ENCODE assay signal across 22 cellular contexts in the genomic region with DNA sequence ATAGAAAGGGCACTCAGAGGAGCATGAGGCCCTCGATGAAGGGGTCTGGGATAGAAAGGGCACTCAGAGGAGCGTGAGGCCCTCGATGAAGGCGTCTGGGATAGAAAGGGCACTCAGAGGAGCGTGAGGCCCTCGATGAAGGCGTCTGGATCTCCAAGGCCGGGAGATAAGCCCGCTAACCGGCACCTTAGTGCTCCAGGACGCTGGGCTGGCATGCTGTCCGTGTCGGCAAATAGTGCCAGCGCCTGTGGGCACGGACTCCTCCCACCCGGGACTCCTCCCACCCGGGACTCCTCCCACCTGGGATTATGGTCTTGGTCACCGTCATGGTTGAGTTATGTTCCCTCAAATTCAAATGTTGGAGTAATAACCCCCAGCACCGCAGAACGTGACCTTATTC.
"Had no signal": no experiment of that assay in that cellular context is flagged by ENCODE, and none has a peak within 500 bp of the region (broad histone marks: within the 10 kb centered on the region; RNA-seq: fewer than 3 reads in every experiment).

No MANE protein-coding gene starts in this region.

- H3K27ac ChIP-seq: dorsolateral prefrontal cortex, neutrophil, psoas muscle, testis, tibial artery had no signal

- FAIRE-seq: colon, frontal cortex, keratinocyte, small intestine, urothelium cell line had no signal

- H3K4me3 ChIP-seq: dorsolateral prefrontal cortex, mucosa of descending colon, psoas muscle, testis, tibial artery had no signal

- H3K27me3 ChIP-seq: testis had no signal

- DNase-seq: dorsolateral prefrontal cortex; effector CD4-positive, alpha-beta T cell; mesenchymal stem cell; mucosa of descending colon; naive B cell; psoas muscle; right cardiac atrium; small intestine; stimulated activated CD4-positive, alpha-beta T cell treated with anti-CD3 and anti-CD28 coated beads, Interleukin-2, amount 100 ng/mL, for 24 hours; stimulated activated CD4-positive, alpha-beta T cell treated with anti-CD3 and anti-CD28 coated beads, Interleukin-4, amount 100 ng/mL, for 4 hours; stimulated activated naive CD8-positive, alpha-beta T cell treated with anti-CD3 and anti-CD28 coated beads, Interleukin-15, Interleukin-2, amounts not matched to agents 100 U/mL and 50 U/mL, for 24 hours; substantia nigra; testis had no signal

- ATAC-seq: left lobe of liver; mucosa of descending colon; natural killer cell treated with Interleukin-12 subunit alpha and Interleukin-12 subunit beta and Interleukin-15 and Interleukin-18, amount 100 ng/mL, for 72 hours; psoas muscle; right cardiac atrium; stimulated activated memory B cell treated with anti-CD40 and anti-IgM and Interleukin-4, amounts not matched to agents 10 μg/mL and 1 μg/mL and 100 μg/mL, for 72 hours; stimulated activated naive CD8-positive, alpha-beta T cell treated with anti-CD3 and anti-CD28 coated beads, Interleukin-15, Interleukin-2, amounts not matched to agents 100 U/mL and 50 U/mL, for 24 hours had no signal

- H3K36me3 ChIP-seq: neutrophil, tibial artery had no signal

- H3K4me1 ChIP-seq: psoas muscle, testis had no signal

- H3K9me3 ChIP-seq: mucosa of descending colon, neutrophil, psoas muscle, testis, tibial artery had no signal
